ENCODE assay signal across 18 cellular contexts in genomic region chr19:6709549-6709948, GRCh38. TPM values are rescaled to one million over a fixed set of nuclear protein-coding genes. Genes with fewer than 3 reads are reported as not detected.
DNase-seq lines count a peak whose midpoint lies in the region; ATAC-seq and TF ChIP-seq lines count a peak whose summit lies in the region.
"Had no signal": no experiment of that assay in that cellular context is flagged by ENCODE, and none has a peak within 500 bp of the region (broad histone marks: within the 10 kb centered on the region; RNA-seq: fewer than 3 reads in every experiment).

No MANE protein-coding gene starts in this region.

- no peak overlapping the region for H3K4ac ChIP-seq in H9 (ENCODE audit: low read depth, low read length)

- H3K4me2 ChIP-seq in H9 (ENCODE audit: insufficient read depth, insufficient read length, low read length) (no peak overlapping the region), neural progenitor cell (no peak overlapping the region)
- H3K4me2 ChIP-seq: PC-9 had no signal

- no CpG with 5 or more reads among the region's 14 CpGs for WGBS in H9 (ENCODE audit: extremely low coverage, insufficient read length, low lambda C conversion rate)
- 37% methylated on average over 14 of the region's 14 CpGs for WGBS in right lobe of liver (ENCODE audit: insufficient coverage, low coverage, low lambda C conversion rate, missing lambda C conversion rate)

- POLR2A ChIA-PET in WTC11 (lab: Charles Lee): no interaction called here
- POLR2A ChIA-PET in naive thymus-derived CD4-positive, alpha-beta T cell (lab: Charles Lee): no interaction called here

- peaks cover 3 to 8% of the 10 kb centered on the region in 2 experiments for H3K9me3 Mint-ChIP-seq in H9
- no peaks in the 10 kb centered on the region for H3K9me3 Mint-ChIP-seq in WTC11
- peaks cover 0 to 6% (median 0%) of the 10 kb centered on the region in 11 donors for H3K9me3 Mint-ChIP-seq in naive thymus-derived CD4-positive, alpha-beta T cell
- peaks cover 2% of the 10 kb centered on the region for H3K9me3 Mint-ChIP-seq in neural progenitor cell

- H2AK5ac ChIP-seq in H9 (ENCODE audit: insufficient read length, low read length): no peak overlapping the region

- peaks cover 14 to 29% of the 10 kb centered on the region in 2 experiments for H3K4me1 Mint-ChIP-seq in H9
- H3K4me1 Mint-ChIP-seq in WTC11: peaks cover 13% of the 10 kb centered on the region
- peaks cover 0 to 19% (median 9%) of the 10 kb centered on the region in 7 donors for H3K4me1 Mint-ChIP-seq in naive thymus-derived CD4-positive, alpha-beta T cell
- no peaks in the 10 kb centered on the region for H3K4me1 Mint-ChIP-seq in neural progenitor cell

- no peak overlapping the region for H3K18ac ChIP-seq in H9 (ENCODE audit: insufficient read length, low read depth, low read length)

- H3K27ac ChIP-seq in H9 (ENCODE audit: insufficient read length, low read depth, low read length): no peak overlapping the region
- no peak overlapping the region for H3K27ac ChIP-seq in right lobe of liver
- no peak overlapping the region for H3K27ac ChIP-seq in naive thymus-derived CD4-positive, alpha-beta T cell (ENCODE audit: low read depth, low read length)
- H3K27ac ChIP-seq in neural progenitor cell: no peak overlapping the region
- H3K27ac ChIP-seq: PC-9, SJSA1 had no signal

- H3K4me1 ChIP-seq in H9 (ENCODE audit: insufficient read depth, low read length) (no peaks in the 10 kb centered on the region), right lobe of liver (peaks cover 0 to 20% (median 4%) of the 10 kb centered on the region in 4 donors), neural progenitor cell (no peaks in the 10 kb centered on the region)
- no peaks in the 10 kb centered on the region for H3K4me1 ChIP-seq in naive thymus-derived CD4-positive, alpha-beta T cell (ENCODE audit: control insufficient read depth in 2 of 2, insufficient read depth in 2 of 2, low read length in 2 of 2)
- H3K4me1 ChIP-seq: SJSA1 had no signal

- H3K4me3 ChIP-seq in right lobe of liver: no peak overlapping the region
- no peak overlapping the region for H3K4me3 ChIP-seq in naive thymus-derived CD4-positive, alpha-beta T cell (ENCODE audit: low read length)
- H3K4me3 ChIP-seq in neural progenitor cell: no peak overlapping the region
- H3K4me3 ChIP-seq: PC-9, SJSA1 had no signal

- H4K20me1 ChIP-seq in H9 (ENCODE audit: control insufficient read depth, insufficient read depth, insufficient read length): no peaks in the 10 kb centered on the region
- H4K20me1 ChIP-seq in neural progenitor cell (ENCODE audit: low read depth): no peaks in the 10 kb centered on the region

- H3K4me3 Mint-ChIP-seq in H9: peak overlapping the region; percentile 24 to 81; a peak in 4 of 5 replicates
- peak overlapping the region; percentile 31; the same call in 1 of the 2 replicates for H3K4me3 Mint-ChIP-seq in WTC11
- H3K4me3 Mint-ChIP-seq in naive thymus-derived CD4-positive, alpha-beta T cell: peak overlapping the region in 1 of 10 donors; percentile 75
- no peak overlapping the region for H3K4me3 Mint-ChIP-seq in neural progenitor cell

- no peak overlapping the region for H3K56ac ChIP-seq in H9 (ENCODE audit: insufficient read length, low read depth, low read length)

- no peak overlapping the region for H3K14ac ChIP-seq in H9 (ENCODE audit: insufficient read depth, low read length)

- no peak overlapping the region for H3T11ph ChIP-seq in H9 (ENCODE audit: low read length)

- no peaks in the 10 kb centered on the region for H3K79me1 ChIP-seq in H9 (ENCODE audit: insufficient read depth, low read depth, low read length, poor library complexity, severe bottlenecking)

- ATAC-seq in WTC11 (no peak), right lobe of liver (no peak), GM18519 (IDR thresholded peaks at IDR 0.05; ENCODE audit: low FRiP score, unreplicated experiment) (no peak)
- ATAC-seq in naive thymus-derived CD4-positive, alpha-beta T cell: no peak

- H4K91ac ChIP-seq in H9 (ENCODE audit: insufficient read length, low read depth, low read length): no peak overlapping the region

- H3F3A ChIP-seq in neural progenitor cell (ENCODE audit: low read depth): no peaks in the 10 kb centered on the region

- DNase-seq in H9 (no peak), WTC11 (ENCODE audit: low spot score) (no peak), right lobe of liver (peak in 2 of 3 donors; percentile 23 to 52), neural progenitor cell (ENCODE audit: low spot score) (no peak)
- DNase-seq in naive thymus-derived CD4-positive, alpha-beta T cell: no peak
- DNase-seq: AML-193, DMS 273 treated with DMSO at 0.1 percent for 48 hours, IMR-90, Karpas-422, MM.1S, NCI-H1092 treated with DMSO at 0.1 percent for 48 hours, NCI-H1694, NCI-H510A treated with DMSO at 0.1 percent for 48 hours, PC-9 had no signal

- H3K79me2 ChIP-seq in H9 (ENCODE audit: insufficient read depth, low read length): no peaks in the 10 kb centered on the region
- no peaks in the 10 kb centered on the region for H3K79me2 ChIP-seq in neural progenitor cell (ENCODE audit: low read depth)

- H3K23ac ChIP-seq in H9 (ENCODE audit: insufficient read length, low read depth, low read length): no peak overlapping the region

- H2BK12ac ChIP-seq in H9 (ENCODE audit: insufficient read length, low read depth, low read length): no peak overlapping the region

- H2BK15ac ChIP-seq in H9 (ENCODE audit: low read depth, low read length): no peak overlapping the region

- no peaks in the 10 kb centered on the region for H3K23me2 ChIP-seq in H9 (ENCODE audit: insufficient read length, low read depth, low read length, poor library complexity, severe bottlenecking)

- no peak for TF ChIP-seq CTCF in H9 (conservative IDR thresholded peaks at IDR 0.05)
- no peak for TF ChIP-seq CTCF in WTC11 (IDR thresholded peaks at IDR 0.05)
- TF ChIP-seq CTCF in right lobe of liver (IDR thresholded peaks at IDR 0.05): no peak
- TF ChIP-seq CTCF in neural progenitor cell (IDR thresholded peaks at IDR 0.05): no peak

- H2AFZ ChIP-seq in H9 (ENCODE audit: low read length) (no peak overlapping the region), neural progenitor cell (replicated peaks) (no peak overlapping the region)
- H2AFZ ChIP-seq: PC-9 had no signal

- peaks cover 51% of the 10 kb centered on the region for H3K27me3 Mint-ChIP-seq in H9 (ENCODE audit: low read depth)
- H3K27me3 Mint-ChIP-seq in WTC11 (ENCODE audit: low read depth): peaks cover 40% of the 10 kb centered on the region
- H3K27me3 Mint-ChIP-seq in naive thymus-derived CD4-positive, alpha-beta T cell: peaks cover 20 to 43% (median 40%) of the 10 kb centered on the region in 5 donors
- H3K27me3 Mint-ChIP-seq in neural progenitor cell (ENCODE audit: insufficient read depth, low read depth): peaks cover 35% of the 10 kb centered on the region

- no peak overlapping the region for H2BK5ac ChIP-seq in H9 (ENCODE audit: insufficient read length, low read length)

- H3K27ac Mint-ChIP-seq in H9: peak overlapping the region in 1 of 3 experiments; percentile 59; a peak in 1 of 7 replicates
- H3K27ac Mint-ChIP-seq in WTC11: no peak overlapping the region
- no peak overlapping the region for H3K27ac Mint-ChIP-seq in naive thymus-derived CD4-positive, alpha-beta T cell
- H3K27ac Mint-ChIP-seq in neural progenitor cell: no peak overlapping the region

- H3K27me3 ChIP-seq in H9 (ENCODE audit: insufficient read depth, low read length) (no peaks in the 10 kb centered on the region; the same call in 1 of the 2 replicates), right lobe of liver (no peaks in the 10 kb centered on the region), neural progenitor cell (peaks cover 43% of the 10 kb centered on the region)
- H3K27me3 ChIP-seq in naive thymus-derived CD4-positive, alpha-beta T cell (ENCODE audit: control insufficient read depth in 2 of 2, insufficient read depth in 2 of 2, low read length in 2 of 2): peaks cover 0 to 5% of the 10 kb centered on the region in 2 donors

- H3K36me3 Mint-ChIP-seq in H9 (ENCODE audit: insufficient read depth in 1 of 3, low read depth in 3 of 3): no peaks in the 10 kb centered on the region; a peak in 1 of 7 replicates
- no peaks in the 10 kb centered on the region for H3K36me3 Mint-ChIP-seq in WTC11
- no peaks in the 10 kb centered on the region for H3K36me3 Mint-ChIP-seq in naive thymus-derived CD4-positive, alpha-beta T cell
- H3K36me3 Mint-ChIP-seq in neural progenitor cell: no peaks in the 10 kb centered on the region
- H3K36me3 Mint-ChIP-seq: CD14-positive monocyte had no signal

- H4K8ac ChIP-seq in H9 (replicated peaks; ENCODE audit: insufficient read length, low read depth, low read length): no peak overlapping the region

- no peak overlapping the region for H4K5ac ChIP-seq in H9 (ENCODE audit: insufficient read length, low read depth, low read length)

- H3K9me3 ChIP-seq in H9 (ENCODE audit: control insufficient read depth, low read depth, low read length) (no peaks in the 10 kb centered on the region), right lobe of liver (no peaks in the 10 kb centered on the region), neural progenitor cell (ENCODE audit: low read depth) (no peaks in the 10 kb centered on the region)
- H3K9me3 ChIP-seq in naive thymus-derived CD4-positive, alpha-beta T cell (ENCODE audit: control insufficient read depth in 2 of 3, low read length in 3 of 3): no peaks in the 10 kb centered on the region
- H3K9me3 ChIP-seq: SJSA1 had no signal

- H2BK20ac ChIP-seq in H9 (ENCODE audit: low read depth, low read length, poor library complexity, severe bottlenecking): no peak overlapping the region

- H3K36me3 ChIP-seq in right lobe of liver: peaks cover 8 to 84% (median 53%) of the 10 kb centered on the region in 4 donors
- H3K36me3 ChIP-seq in naive thymus-derived CD4-positive, alpha-beta T cell (ENCODE audit: control insufficient read depth in 2 of 3, insufficient read depth in 3 of 3, low read length in 3 of 3): no peaks in the 10 kb centered on the region
- H3K36me3 ChIP-seq in neural progenitor cell: no peaks in the 10 kb centered on the region
- H3K36me3 ChIP-seq: SJSA1 had no signal

- CTCF ChIA-PET in WTC11 (lab: Charles Lee): interaction anchor here (0.6 to 0.7 kb wide), 3 partner anchors 60 to 193 kb away, joined by 3 to 5 read pairs (median 3); no protein-coding TSS in a partner anchor
- CTCF ChIA-PET in naive thymus-derived CD4-positive, alpha-beta T cell (lab: Charles Lee): no interaction called here

- no peak overlapping the region for H2BK120ac ChIP-seq in H9 (ENCODE audit: low read depth, low read length, poor library complexity, severe bottlenecking)

- H3K9ac ChIP-seq in H9 (ENCODE audit: extremely low read depth, insufficient read length, low read length) (no peak overlapping the region), neural progenitor cell (no peak overlapping the region)

- intact Hi-C loops in right lobe of liver (cut with DNase I): no loop called here
- intact Hi-C loops in naive thymus-derived CD4-positive, alpha-beta T cell (cut with micrococcal nuclease): no loop called here

- TF ChIP-seq POLR2A in right lobe of liver (IDR thresholded peaks at IDR 0.05): no peak

RNA-seq across cellular contexts. Expression of gene C3, which starts 10.9 kb away (rescaled TPM):
- total RNA-seq in H9 (2021) (4.9 and 5.9 TPM in 2 replicates), WTC11 (2021) (7.0 to 9.3 TPM (median 8.9 TPM) in 3 replicates), right lobe of liver (over 10,000 TPM; 10,569 to 17,502 (median 15,749) TPM), neural progenitor cell (ENCODE audit: low replicate concordance) (0.25 and 1.5 TPM in 2 replicates)
- 1 to 10 TPM in 3 of 5 experiments, under 1 TPM in 2; 0.57 to 3.7 (median 1.8) TPM for total RNA-seq in naive thymus-derived CD4-positive, alpha-beta T cell
- polyA plus RNA-seq in naive thymus-derived CD4-positive, alpha-beta T cell: not detected
- total RNA-seq: IMR-90, SJSA1 had no signal

RNA-seq across cellular contexts. Expression of gene GPR108, which starts 27.8 kb away (rescaled TPM):
- total RNA-seq in H9 (2021) (38.2 and 39.3 TPM in 2 replicates), WTC11 (2021) (48.7 to 59.5 TPM (median 54.2 TPM) in 3 replicates), right lobe of liver (10 to 100 TPM; 22.3 to 53.0 (median 41.3) TPM), neural progenitor cell (ENCODE audit: low replicate concordance) (38.3 and 55.3 TPM in 2 replicates)
- total RNA-seq in naive thymus-derived CD4-positive, alpha-beta T cell: 10 to 100 TPM; 36.1 to 81.6 (median 61.9) TPM
- 10 to 100 TPM; 70.6 to 96.5 TPM for polyA plus RNA-seq in naive thymus-derived CD4-positive, alpha-beta T cell

RNA-seq across cellular contexts. Expression of gene TRIP10, which starts 29.9 kb away (rescaled TPM):
- total RNA-seq in H9 (2021) (54.1 and 56.4 TPM in 2 replicates), WTC11 (2021) (61.5 to 76.6 TPM (median 62.4 TPM) in 3 replicates), right lobe of liver (10 to 100 TPM in 2 of 6 experiments, 1 to 10 TPM in 4; 7.5 to 14.9 (median 9.3) TPM), neural progenitor cell (ENCODE audit: low replicate concordance) (53.0 and 57.2 TPM in 2 replicates)
- total RNA-seq in naive thymus-derived CD4-positive, alpha-beta T cell: 10 to 100 TPM in 1 of 5 experiments, 1 to 10 TPM in 4; 2.9 to 17.4 (median 5.4) TPM
- polyA plus RNA-seq in naive thymus-derived CD4-positive, alpha-beta T cell: 1 to 10 TPM in 1 of 2 donors, under 1 TPM in 1; 0.74 to 1.8 TPM

RNA-seq across cellular contexts. Expression of gene TNFSF14, which starts 39.6 kb away (rescaled TPM):
- total RNA-seq in H9 (2021) (not detected in 2 replicates), WTC11 (2021) (0.13 to 0.27 TPM (median 0.27 TPM) in 3 replicates), right lobe of liver (10 to 100 TPM in 3 of 6 experiments, 1 to 10 TPM in 3; 6.4 to 71.1 (median 14.6) TPM), neural progenitor cell (ENCODE audit: low replicate concordance) (not detected in 2 replicates)
- total RNA-seq in naive thymus-derived CD4-positive, alpha-beta T cell: 10 to 100 TPM in 1 of 5 experiments, 1 to 10 TPM in 4; 1.0 to 20.5 (median 1.8) TPM
- polyA plus RNA-seq in naive thymus-derived CD4-positive, alpha-beta T cell: 1 to 10 TPM; 1.3 to 1.9 TPM
- total RNA-seq: HT-29, IMR-90, SJSA1 had no signal
- polyA plus RNA-seq: IMR-90 had no signal

RNA-seq across cellular contexts. Expression of gene SH2D3A, which starts 57.7 kb away (rescaled TPM):
- 17.9 and 22.0 TPM in 2 replicates for total RNA-seq in H9 (2021)
- 25.1 to 30.3 TPM (median 26.7 TPM) in 3 replicates for total RNA-seq in WTC11 (2021)
- total RNA-seq in right lobe of liver: 1 to 10 TPM in 4 of 6 experiments, under 1 TPM in 2; 0.72 to 2.3 (median 1.3) TPM
- total RNA-seq in naive thymus-derived CD4-positive, alpha-beta T cell: 10 to 100 TPM; 27.9 to 64.7 (median 57.4) TPM
- polyA plus RNA-seq in naive thymus-derived CD4-positive, alpha-beta T cell: 10 to 100 TPM; 35.2 to 60.4 TPM
- 0.65 and 1.5 TPM in 2 replicates for total RNA-seq in neural progenitor cell (ENCODE audit: low replicate concordance)
- total RNA-seq: SJSA1 had no signal
- polyA plus RNA-seq: CD14-positive monocyte had no signal

Comparison
In these comparisons a context has a peak if more than half of its experiments do, and no peak if none do; other contexts are left out.
1. DNase-seq: peak in right lobe of liver (2 of 3); none in H9 (single experiment), WTC11 (single experiment), naive thymus-derived CD4-positive, alpha-beta T cell (0 of 9) and neural progenitor cell (single experiment).
2. RNA of gene C3, which starts 10.9 kb away (total RNA-seq): 10,569 to 17,502 TPM in right lobe of liver; 7.0 to 9.3 TPM in WTC11, 4.9 to 5.9 TPM in H9, 0.57 to 3.7 TPM in naive thymus-derived CD4-positive, alpha-beta T cell and 0.25 to 1.5 TPM in neural progenitor cell; every median in the first group is over 1,000 times any median in the second.